Comparison of ENCODE assay signal across 32 cellular contexts in genomic region chr4:176646311-176646710, GRCh38.
"Had no signal": no experiment of that assay in that cellular context is flagged by ENCODE, and none has a peak within 500 bp of the region (broad histone marks: within the 10 kb centered on the region; RNA-seq: fewer than 3 reads in every experiment).

No MANE protein-coding gene starts in this region.

- H3K4me3 Mint-ChIP-seq: activated CD4-positive, alpha-beta memory T cell treated with anti-CD3 and anti-CD28 coated beads for 36 hours; activated CD4-positive, alpha-beta T cell treated with anti-CD3 and anti-CD28 coated beads for 36 hours; activated CD4-positive, alpha-beta T cell treated with anti-CD3 and anti-CD28 coated beads, Interleukin-2, amount 10 ng/mL, durations not matched to agents 24 days and 14 days; activated CD8-positive, alpha-beta memory T cell treated with anti-CD3 and anti-CD28 coated beads, Interleukin-2, amount 10 ng/mL, durations not matched to agents 7 days and 5 days; activated CD8-positive, alpha-beta T cell treated with anti-CD3 and anti-CD28 coated beads, Interleukin-2, amount 10 ng/mL, durations not matched to agents 7 days and 5 days; activated naive CD4-positive, alpha-beta T cell treated with anti-CD3 and anti-CD28 coated beads for 36 hours; activated naive CD4-positive, alpha-beta T cell treated with anti-CD3 and anti-CD28 coated beads, Interleukin-2, amount 50 U/mL, for 24 hours; activated naive CD8-positive, alpha-beta T cell treated with anti-CD3 and anti-CD28 coated beads for 36 hours; activated naive CD8-positive, alpha-beta T cell treated with anti-CD3 and anti-CD28 coated beads, Interleukin-2, amount 50 U/mL, for 24 hours; activated T-helper 1 cell treated with anti-CD3 and anti-CD28 coated beads, Interleukin-12 subunit alpha, Interleukin-12 subunit beta, Interleukin-2, Interleukin-4 antibody, amounts not matched to agents 30 ng/mL and 10 ng/mL and 1 ng/mL, durations not matched to agents 14 hours and 24 hours and 36 hours; brain had no signal

- H3K27me3 ChIP-seq: adrenal gland, ascending aorta, breast epithelium, cardiac muscle cell, colonic mucosa, esophagus squamous epithelium had no signal

- H3K36me3 ChIP-seq: adrenal gland, ascending aorta, breast epithelium, cardiac muscle cell, colonic mucosa, esophagus squamous epithelium had no signal

- DNase-seq: activated CD4-positive, alpha-beta memory T cell treated with anti-CD3 and anti-CD28 coated beads for 36 hours; activated CD4-positive, alpha-beta T cell treated with anti-CD3 and anti-CD28 coated beads for 36 hours; activated CD4-positive, alpha-beta T cell treated with anti-CD3 and anti-CD28 coated beads, Interleukin-2, amount 10 ng/mL, durations not matched to agents 24 days and 14 days; activated CD4-positive, CD25-positive, alpha-beta regulatory T cell; activated CD4-positive, CD25-positive, alpha-beta regulatory T cell treated with anti-CD3 and anti-CD28 coated beads, Interleukin-2, amount 50 U/mL, for 72 hours; activated CD8-positive, alpha-beta memory T cell treated with anti-CD3 and anti-CD28 coated beads, Interleukin-2, amount 10 ng/mL, durations not matched to agents 7 days and 5 days; activated CD8-positive, alpha-beta memory T cell treated with anti-CD3 and anti-CD28 coated beads, Interleukin-2, amount 50 U/mL, for 4 hours; activated CD8-positive, alpha-beta T cell treated with anti-CD3 and anti-CD28 coated beads, Interleukin-2, amount 10 ng/mL, durations not matched to agents 7 days and 5 days; activated effector memory CD4-positive, alpha-beta T cell treated with anti-CD3 and anti-CD28 coated beads, Interleukin-2, amount 50 U/mL, for 16 hours; activated naive CD4-positive, alpha-beta T cell treated with anti-CD3 and anti-CD28 coated beads for 36 hours; activated naive CD8-positive, alpha-beta T cell treated with anti-CD3 and anti-CD28 coated beads for 36 hours; activated naive CD8-positive, alpha-beta T cell treated with anti-CD3 and anti-CD28 coated beads, Interleukin-2, amount 50 U/mL, for 24 hours; activated T-cell treated with anti-CD3 and anti-CD28 coated beads, Interleukin-2, amount 50 U/mL, for 1 hour; activated T-cell treated with anti-CD3 and anti-CD28 coated beads, Interleukin-2, amount 50 U/mL, for 48 hours; adrenal gland; amygdala; central memory CD4-positive, alpha-beta T cell; cerebellar nuclear complex; colonic mucosa; effector CD8-positive, alpha-beta T cell; esophagus squamous epithelium; foreskin fibroblast; head of caudate nucleus; T-helper 2 cell had no signal

- H3K9me3 Mint-ChIP-seq: activated CD4-positive, alpha-beta memory T cell treated with anti-CD3 and anti-CD28 coated beads for 36 hours; activated CD4-positive, alpha-beta T cell treated with anti-CD3 and anti-CD28 coated beads, Interleukin-2, amount 10 ng/mL, durations not matched to agents 24 days and 14 days; activated naive CD4-positive, alpha-beta T cell treated with anti-CD3 and anti-CD28 coated beads for 36 hours; activated naive CD4-positive, alpha-beta T cell treated with anti-CD3 and anti-CD28 coated beads, Interleukin-2, amount 50 U/mL, for 24 hours; activated naive CD8-positive, alpha-beta T cell treated with anti-CD3 and anti-CD28 coated beads for 36 hours; activated naive CD8-positive, alpha-beta T cell treated with anti-CD3 and anti-CD28 coated beads, Interleukin-2, amount 50 U/mL, for 24 hours; activated T-helper 1 cell treated with anti-CD3 and anti-CD28 coated beads, Interleukin-12 subunit alpha, Interleukin-12 subunit beta, Interleukin-2, Interleukin-4 antibody, amounts not matched to agents 30 ng/mL and 10 ng/mL and 1 ng/mL, durations not matched to agents 14 hours and 24 hours and 36 hours; activated T-helper 2 cell treated with anti-CD3 and anti-CD28 coated beads, Interferon-gamma antibody, Interleukin-2, Interleukin-4, amounts not matched to agents 10 μg/mL and 5 μg/mL and 100 μg/mL, durations not matched to agents 14 hours and 24 hours and 36 hours; brain had no signal

- H3K4me1 ChIP-seq: adrenal gland, ascending aorta, breast epithelium, colonic mucosa, esophagus squamous epithelium had no signal

- H3K27ac Mint-ChIP-seq: activated CD4-positive, alpha-beta memory T cell treated with anti-CD3 and anti-CD28 coated beads for 36 hours; activated CD4-positive, alpha-beta T cell treated with anti-CD3 and anti-CD28 coated beads for 36 hours; activated CD4-positive, alpha-beta T cell treated with anti-CD3 and anti-CD28 coated beads, Interleukin-2, amount 10 ng/mL, durations not matched to agents 24 days and 14 days; activated CD8-positive, alpha-beta memory T cell treated with anti-CD3 and anti-CD28 coated beads, Interleukin-2, amount 10 ng/mL, durations not matched to agents 7 days and 5 days; activated CD8-positive, alpha-beta T cell treated with anti-CD3 and anti-CD28 coated beads, Interleukin-2, amount 10 ng/mL, durations not matched to agents 7 days and 5 days; activated naive CD4-positive, alpha-beta T cell treated with anti-CD3 and anti-CD28 coated beads for 36 hours; activated naive CD4-positive, alpha-beta T cell treated with anti-CD3 and anti-CD28 coated beads, Interleukin-2, amount 50 U/mL, for 24 hours; activated naive CD8-positive, alpha-beta T cell treated with anti-CD3 and anti-CD28 coated beads for 36 hours; activated naive CD8-positive, alpha-beta T cell treated with anti-CD3 and anti-CD28 coated beads, Interleukin-2, amount 50 U/mL, for 24 hours; activated T-helper 1 cell treated with anti-CD3 and anti-CD28 coated beads, Interleukin-12 subunit alpha, Interleukin-12 subunit beta, Interleukin-2, Interleukin-4 antibody, amounts not matched to agents 30 ng/mL and 10 ng/mL and 1 ng/mL, durations not matched to agents 14 hours and 24 hours and 36 hours; activated T-helper 2 cell treated with anti-CD3 and anti-CD28 coated beads, Interferon-gamma antibody, Interleukin-2, Interleukin-4, amounts not matched to agents 10 μg/mL and 5 μg/mL and 100 μg/mL, durations not matched to agents 14 hours and 24 hours and 36 hours; brain had no signal

- ATAC-seq: activated CD4-positive, alpha-beta T cell treated with anti-CD3 and anti-CD28 coated beads for 36 hours; activated CD8-positive, alpha-beta memory T cell treated with anti-CD3 and anti-CD28 coated beads, Interleukin-2, amount 10 ng/mL, durations not matched to agents 7 days and 5 days; activated CD8-positive, alpha-beta T cell treated with anti-CD3 and anti-CD28 coated beads, Interleukin-2, amount 10 ng/mL, durations not matched to agents 7 days and 5 days; activated naive CD8-positive, alpha-beta T cell treated with anti-CD3 and anti-CD28 coated beads, Interleukin-2, amount 50 U/mL, for 24 hours had no signal

- H3K27ac ChIP-seq: adrenal gland, ascending aorta, breast epithelium, cardiac muscle cell, colonic mucosa, epithelial cell of prostate, esophagus squamous epithelium had no signal

- H3K4me1 Mint-ChIP-seq: activated CD4-positive, alpha-beta T cell treated with anti-CD3 and anti-CD28 coated beads for 36 hours; activated CD4-positive, alpha-beta T cell treated with anti-CD3 and anti-CD28 coated beads, Interleukin-2, amount 10 ng/mL, durations not matched to agents 24 days and 14 days; activated CD8-positive, alpha-beta memory T cell treated with anti-CD3 and anti-CD28 coated beads, Interleukin-2, amount 10 ng/mL, durations not matched to agents 7 days and 5 days; activated naive CD4-positive, alpha-beta T cell treated with anti-CD3 and anti-CD28 coated beads, Interleukin-2, amount 50 U/mL, for 24 hours; activated naive CD8-positive, alpha-beta T cell treated with anti-CD3 and anti-CD28 coated beads for 36 hours; activated naive CD8-positive, alpha-beta T cell treated with anti-CD3 and anti-CD28 coated beads, Interleukin-2, amount 50 U/mL, for 24 hours; brain had no signal

- H3K9me3 ChIP-seq: adrenal gland, ascending aorta, breast epithelium, colonic mucosa, esophagus squamous epithelium had no signal

- H3K4me3 ChIP-seq: adrenal gland, ascending aorta, breast epithelium, cardiac muscle cell, colonic mucosa, esophagus squamous epithelium had no signal

- H3K36me3 Mint-ChIP-seq: activated CD4-positive, alpha-beta memory T cell treated with anti-CD3 and anti-CD28 coated beads for 36 hours; activated CD8-positive, alpha-beta memory T cell treated with anti-CD3 and anti-CD28 coated beads, Interleukin-2, amount 10 ng/mL, durations not matched to agents 7 days and 5 days; activated naive CD4-positive, alpha-beta T cell treated with anti-CD3 and anti-CD28 coated beads, Interleukin-2, amount 50 U/mL, for 24 hours; activated naive CD8-positive, alpha-beta T cell treated with anti-CD3 and anti-CD28 coated beads for 36 hours; brain had no signal

- H3K27me3 Mint-ChIP-seq: activated CD4-positive, alpha-beta memory T cell treated with anti-CD3 and anti-CD28 coated beads for 36 hours; activated CD4-positive, alpha-beta T cell treated with anti-CD3 and anti-CD28 coated beads for 36 hours; activated CD4-positive, alpha-beta T cell treated with anti-CD3 and anti-CD28 coated beads, Interleukin-2, amount 10 ng/mL, durations not matched to agents 24 days and 14 days; activated CD8-positive, alpha-beta memory T cell treated with anti-CD3 and anti-CD28 coated beads, Interleukin-2, amount 10 ng/mL, durations not matched to agents 7 days and 5 days; activated naive CD4-positive, alpha-beta T cell treated with anti-CD3 and anti-CD28 coated beads, Interleukin-2, amount 50 U/mL, for 24 hours; activated naive CD8-positive, alpha-beta T cell treated with anti-CD3 and anti-CD28 coated beads for 36 hours; activated naive CD8-positive, alpha-beta T cell treated with anti-CD3 and anti-CD28 coated beads, Interleukin-2, amount 50 U/mL, for 24 hours; brain had no signal
